ENCODE assay signal across 1 cellular context in genomic region chr22:50293441-50294318, GRCh38.
TF ChIP-seq lines count a peak whose summit lies in the region.

No MANE protein-coding gene starts in this region.

TF ChIP-seq in liver, 16 proteins besides CTCF, POLR2A, EP300 and RAD21 (continued from another document):
- peak; percentile 27 for TF ChIP-seq REST (IDR thresholded peaks at IDR 0.05)
- no peak for TF ChIP-seq YY1 (IDR thresholded peaks at IDR 0.05)
- TF ChIP-seq NR2F2 (IDR thresholded peaks at IDR 0.05) = peak; percentile 86
TF ChIP-seq in liver: peak in this region for 7.
